In the genomic region with DNA sequence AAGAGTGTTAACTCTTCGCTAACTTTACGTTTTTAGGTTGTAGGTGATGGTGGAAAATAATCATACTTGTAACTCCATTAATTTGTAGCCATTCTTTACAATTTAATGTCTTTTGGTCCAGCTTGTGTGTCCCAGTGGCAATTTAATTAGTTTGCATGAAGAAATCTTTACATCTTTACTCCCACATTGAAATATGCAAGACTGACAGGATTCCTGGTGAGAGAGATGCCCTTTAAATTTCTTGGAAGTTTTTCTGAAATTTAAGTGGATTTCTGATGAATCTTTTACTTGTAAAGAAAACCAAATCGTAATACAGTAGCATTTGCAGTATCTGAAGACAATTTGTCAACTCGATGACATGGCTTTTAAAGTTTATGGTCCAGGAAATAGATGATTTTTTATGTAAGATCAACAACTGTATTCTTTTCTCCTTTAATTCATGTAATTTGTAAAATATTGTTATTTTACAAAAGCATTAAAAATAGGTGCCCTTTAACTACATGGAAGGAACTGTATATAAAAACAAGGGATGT, we compare ENCODE assay signal across 9 cellular contexts. TPM values are rescaled to one million over a fixed set of nuclear protein-coding genes. Genes with fewer than 3 reads are reported as not detected.
DNase-seq lines count a peak whose midpoint lies in the region; ATAC-seq, FAIRE-seq and TF ChIP-seq lines count a peak whose summit lies in the region.
"Had no signal": no experiment of that assay in that cellular context is flagged by ENCODE, and none has a peak within 500 bp of the region (broad histone marks: within the 10 kb centered on the region; RNA-seq: fewer than 3 reads in every experiment).

No MANE protein-coding gene starts in this region.

- H3K9ac ChIP-seq in KMS-11, result peak overlapping the region; percentile 74; the same call in 1 of the 2 replicates
- H3K9ac ChIP-seq in mammary epithelial cell (ENCODE audit: insufficient read depth, low read length), result peak overlapping the region; percentile 47
- H3K9ac ChIP-seq in mucosa of stomach (ENCODE audit: low read length), result peak overlapping the region; percentile 73

- 45% methylated on average over 4 of the region's 4 CpGs for WGBS in mammary epithelial cell (ENCODE audit: low coverage, missing lambda C conversion rate)
- WGBS in aorta, 2 donors, result 70 to 75% methylated on average over 4 of the region's 4 CpGs

- CTCF ChIA-PET in mammary epithelial cell (lab: Charles Lee; ENCODE audit: low non-redundant PET), result no interaction called here

- H3K79me2 ChIP-seq in KMS-11 (ENCODE audit: insufficient read depth, low read depth) (peaks cover 61% of the 10 kb centered on the region), mammary epithelial cell (ENCODE audit: insufficient read depth, low read length) (peaks cover 65% of the 10 kb centered on the region)

- H3K4me1 ChIP-seq in KMS-11 (ENCODE audit: low read depth, poor library complexity, severe bottlenecking) (peaks cover 33% of the 10 kb centered on the region), mammary epithelial cell (ENCODE audit: insufficient read depth, low read length) (peaks cover 10% of the 10 kb centered on the region), mucosa of stomach (ENCODE audit: control insufficient read depth, insufficient read depth, low read length) (peaks cover 6% of the 10 kb centered on the region), aorta (ENCODE audit: control insufficient read depth in 1 of 2, insufficient read depth in 2 of 2, low read length in 2 of 2) (peaks cover 0 to 5% of the 10 kb centered on the region in 2 donors)

- BruUV-seq in mammary epithelial cell (replicated peaks; lab: Mats Ljungman, UMichigan), result TSS peak; percentile 14

- peak; percentile 44 for FAIRE-seq in A204.1 (lab: Jason Lieb, UNC)

- dilution Hi-C loops in mammary epithelial cell (cut with HindIII; ENCODE audit: low sequenced_read_pairs), result no loop called here

- ATAC-seq in aorta (ENCODE audit: low FRiP score) (no peak), HG03342 (IDR thresholded peaks at IDR 0.05; ENCODE audit: unreplicated experiment) (no peak), HG03521 (IDR thresholded peaks at IDR 0.05; ENCODE audit: unreplicated experiment) (no peak)

- H3K36me3 ChIP-seq in KMS-11 (ENCODE audit: insufficient read depth) (no peaks in the 10 kb centered on the region), mammary epithelial cell (ENCODE audit: insufficient read depth, low read length) (no peaks in the 10 kb centered on the region), mucosa of stomach (ENCODE audit: control insufficient read depth, insufficient read depth, low read length) (no peaks in the 10 kb centered on the region), aorta (ENCODE audit: control insufficient read depth in 1 of 2, insufficient read depth in 2 of 2, low read length in 1 of 2) (no peaks in the 10 kb centered on the region)

- no peaks in the 10 kb centered on the region for H3K9me3 ChIP-seq in mammary epithelial cell (replicated peaks; ENCODE audit: insufficient read depth, low read length)
- no peaks in the 10 kb centered on the region for H3K9me3 ChIP-seq in mucosa of stomach (ENCODE audit: control insufficient read depth, low read length)
- H3K9me3 ChIP-seq in aorta (ENCODE audit: control insufficient read depth, low read length), result no peaks in the 10 kb centered on the region

- H3K27me3 ChIP-seq in KMS-11 (ENCODE audit: insufficient read depth, low read depth) (no peaks in the 10 kb centered on the region), mammary epithelial cell (ENCODE audit: insufficient read depth, low read length) (no peaks in the 10 kb centered on the region), mucosa of stomach (ENCODE audit: control insufficient read depth, insufficient read depth, low read length) (no peaks in the 10 kb centered on the region), aorta (ENCODE audit: control insufficient read depth in 1 of 2, insufficient read depth in 2 of 2, low read length in 1 of 2) (no peaks in the 10 kb centered on the region)

- H4K20me1 ChIP-seq in KMS-11 (ENCODE audit: insufficient read depth) (no peaks in the 10 kb centered on the region; the same call in 1 of the 2 replicates), mammary epithelial cell (ENCODE audit: insufficient read depth, low read length) (no peaks in the 10 kb centered on the region)

- H2AFZ ChIP-seq in KMS-11 (ENCODE audit: low read depth), result no peak overlapping the region
- no peak overlapping the region for H2AFZ ChIP-seq in mammary epithelial cell (ENCODE audit: low read depth, low read length)

- TF ChIP-seq CTCF in KMS-11 (conservative IDR thresholded peaks at IDR 0.05; ENCODE audit: low read depth, low read length), result no peak
- no peak for TF ChIP-seq CTCF in mammary epithelial cell (conservative IDR thresholded peaks at IDR 0.05 in 1 of 2, IDR thresholded peaks at IDR 0.05 in 1 of 2; ENCODE audit: extremely low read depth in 1 of 2, insufficient read depth in 1 of 2, low read depth in 1 of 2, low read length in 2 of 2)

- DNase-seq in mammary epithelial cell (no peak), aorta (no peak), GM03348 (ENCODE audit: low spot score) (no peak)
- DNase-seq: NCI-H226 had no signal

- H3K4me3 ChIP-seq in KMS-11 (IDR thresholded peaks at IDR 0.05; ENCODE audit: insufficient read depth, low read depth, low read length) (peak overlapping the region; percentile 63), mammary epithelial cell (replicated peaks in 1 of 3; ENCODE audit: insufficient read depth in 1 of 3, low read depth in 2 of 3, low read length in 3 of 3) (peak overlapping the region; percentile 66 to 93 (median 86)), mucosa of stomach (ENCODE audit: low read length) (peak overlapping the region; percentile 86), aorta (ENCODE audit: low read length in 2 of 2) (peak overlapping the region in 1 of 2 donors; percentile 94)

- peak overlapping the region; percentile 56 for H3K4me2 ChIP-seq in KMS-11
- peak overlapping the region; percentile 80 for H3K4me2 ChIP-seq in mammary epithelial cell (ENCODE audit: insufficient read depth, low read depth, low read length)

- in situ Hi-C loops in mammary epithelial cell (cut with MboI; ENCODE audit: low sequenced_read_pairs in 2 of 2), result loop anchor here in 1 of 2 donors (5.0 to 10.0 kb wide), 3 partner anchors 49 to 266 kb away; no protein-coding TSS in a partner anchor

- intact Hi-C loops in mammary epithelial cell (cut with micrococcal nuclease) (loop anchor here (5.0 to 10.0 kb wide), 5 partner anchors 196 to 534 kb away; a partner anchor contains a TSS), aorta (cut with DNase I) (loop anchor here (5.0 to 10.0 kb wide), 11 partner anchors 131 to 716 kb away; a partner anchor contains a TSS)

- H3K27ac ChIP-seq in KMS-11, result no peak overlapping the region
- peak overlapping the region; percentile 62 for H3K27ac ChIP-seq in mammary epithelial cell (ENCODE audit: insufficient read depth, low read depth, low read length)
- H3K27ac ChIP-seq in aorta (ENCODE audit: low read depth in 1 of 2, low read length in 2 of 2), result no peak overlapping the region

RNA-seq across cellular contexts. Expression of a gene that starts 3.0 kb away (rescaled TPM):
- 10 to 100 TPM in 1 of 2 donors, 1 to 10 TPM in 1; 9.3 to 14.8 TPM for total RNA-seq in mammary epithelial cell
- 8.4 TPM for polyA plus RNA-seq in mammary epithelial cell
- polyA minus RNA-seq in mammary epithelial cell, result 36.2 TPM
- 10 to 100 TPM; 14.2 to 16.5 TPM for total RNA-seq in aorta
- polyA plus RNA-seq in aorta, result 1 to 10 TPM; 1.6 to 2.3 TPM
